13 cellular contexts compared by ENCODE assay signal in the genomic region with DNA sequence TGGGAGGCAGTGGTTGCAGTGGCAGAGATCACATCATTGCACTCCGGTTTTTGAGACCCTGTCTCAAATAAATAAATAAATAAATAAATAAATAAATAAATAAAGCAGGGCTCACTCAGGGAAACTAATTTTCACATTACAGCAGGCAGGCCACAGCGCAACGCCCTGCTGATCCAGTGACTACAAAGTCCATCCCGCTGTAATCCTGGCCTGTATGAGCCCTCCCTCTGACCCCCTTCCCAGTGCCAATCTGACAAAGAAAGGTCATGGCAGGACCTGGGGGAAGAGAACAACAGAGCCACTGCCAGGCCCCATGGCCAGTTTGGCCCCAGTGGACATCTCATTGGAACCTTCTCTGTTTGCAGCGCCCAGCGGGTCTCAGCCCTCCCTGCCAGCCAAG.
"Had no signal": no experiment of that assay in that cellular context is flagged by ENCODE, and none has a peak within 500 bp of the region (broad histone marks: within the 10 kb centered on the region; RNA-seq: fewer than 3 reads in every experiment).

No MANE protein-coding gene starts in this region.

- H3K27ac ChIP-seq: brain microvascular endothelial cell, SK-N-MC had no signal

- H3K4me3 ChIP-seq: esophagus muscularis mucosa, right atrium auricular region, SK-N-MC had no signal

- DNase-seq: activated CD4-positive, alpha-beta T cell treated with anti-CD3 and anti-CD28 coated beads for 4 hours; activated T-cell treated with anti-CD3 and anti-CD28 coated beads for 4 hours; amygdala; brain microvascular endothelial cell; dermis blood vessel endothelial cell; glutamatergic neuron; posterior cingulate gyrus; stimulated activated CD4-positive, alpha-beta T cell treated with anti-CD3 and anti-CD28 coated beads, Interleukin-2, amount 100 ng/mL, for 24 hours; stimulated activated naive CD4-positive, alpha-beta T cell; T-cell had no signal

- ATAC-seq: T-cell had no signal

- H3K36me3 ChIP-seq: brain microvascular endothelial cell, esophagus muscularis mucosa had no signal

- H3K27me3 ChIP-seq: brain microvascular endothelial cell, esophagus muscularis mucosa, right atrium auricular region had no signal

- H3K9me3 ChIP-seq: esophagus muscularis mucosa, right atrium auricular region had no signal
